8 cellular contexts compared by ENCODE assay signal in the genomic region with DNA sequence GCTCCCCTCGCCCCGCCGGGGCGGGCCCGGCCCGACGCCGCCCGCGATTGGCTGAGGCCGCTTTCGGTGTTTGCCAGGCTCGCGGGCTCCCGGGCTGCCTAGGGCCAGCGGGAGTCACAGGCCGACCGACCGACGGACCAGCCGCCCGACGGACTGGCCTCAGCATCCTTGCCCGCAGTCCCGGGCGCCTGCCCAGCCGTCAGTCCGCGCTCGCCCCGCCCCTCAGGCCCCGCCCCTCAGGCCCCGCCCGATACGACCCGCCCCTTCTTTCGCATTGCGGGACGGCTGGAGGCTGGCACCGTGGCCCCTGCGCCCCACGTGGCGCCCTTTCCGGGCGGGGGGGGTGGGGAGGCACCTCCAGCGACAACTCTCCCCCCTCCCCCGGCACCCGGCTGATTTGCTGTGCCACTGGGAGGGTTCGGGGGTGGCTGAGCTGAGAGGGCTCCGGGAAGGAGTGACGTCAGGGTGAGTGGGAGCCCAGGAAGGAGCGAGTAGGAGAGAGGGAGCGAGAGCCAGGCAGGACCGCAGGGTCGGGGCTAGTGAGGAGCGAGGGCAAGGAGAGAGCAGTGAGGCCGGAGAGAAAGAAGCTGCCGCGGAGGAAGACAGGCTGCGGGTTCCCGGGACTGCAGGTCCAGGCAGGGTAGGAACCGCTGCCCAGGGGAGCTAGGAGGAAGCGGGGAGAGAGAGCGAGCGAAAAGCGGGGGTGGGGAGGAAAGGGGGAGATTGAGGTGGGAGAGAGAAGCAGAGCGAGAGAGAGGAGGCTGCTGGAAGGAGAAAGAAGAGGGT. TPM values are rescaled to one million over a fixed set of nuclear protein-coding genes. Genes with fewer than 3 reads are reported as not detected.
DNase-seq lines count a peak whose midpoint lies in the region; FAIRE-seq and TF ChIP-seq lines count a peak whose summit lies in the region.

A gene with protein sequence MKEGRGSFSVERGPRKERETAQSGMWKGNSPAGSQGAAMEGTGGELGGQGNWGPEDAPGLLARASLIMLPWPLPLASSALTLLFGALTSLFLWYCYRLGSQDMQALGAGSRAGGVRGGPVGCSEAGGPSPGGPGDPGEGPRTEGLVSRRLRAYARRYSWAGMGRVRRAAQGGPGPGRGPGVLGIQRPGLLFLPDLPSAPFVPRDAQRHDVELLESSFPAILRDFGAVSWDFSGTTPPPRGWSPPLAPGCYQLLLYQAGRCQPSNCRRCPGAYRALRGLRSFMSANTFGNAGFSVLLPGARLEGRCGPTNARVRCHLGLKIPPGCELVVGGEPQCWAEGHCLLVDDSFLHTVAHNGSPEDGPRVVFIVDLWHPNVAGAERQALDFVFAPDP (plus strand): TSS at position 387 of the 786 bp plus-strand sequence. CDS start 484 bp downstream, outside the sequence.

- H3K27me3 ChIP-seq in HUES48 (ENCODE audit: control insufficient read depth, insufficient read depth, low read length) (no peaks in the 10 kb centered on the region), subcutaneous abdominal adipose tissue (ENCODE audit: control insufficient read depth in 5 of 5, insufficient read depth in 4 of 5, low read length in 5 of 5) (peaks cover 8 to 25% (median 19%) of the 10 kb centered on the region in 5 donors)

- H3K27ac Mint-ChIP-seq in neural crest cell (ENCODE audit: unreplicated experiment), result no peak within 1 kb of the TSS

- H3K36me3 Mint-ChIP-seq in neural crest cell (ENCODE audit: low read depth), result no peaks in the 10 kb centered on the region

- DNase-seq in NCI-H2081 (lab: John Stamatoyannopoulos, UW) (peak; percentile 60 to 74), NCI-H2081 treated with DMSO at 0.1 percent for 48 hours (lab: John Stamatoyannopoulos, UW) (no peak), RCC 7860 (ENCODE audit: low spot score) (peak; percentile 92), foreskin melanocyte (peak; percentile 46), neural crest cell (ENCODE audit: low read depth, low spot score) (peak; percentile 49)
- peak; percentile 58 to 77 (median 68) for DNase-seq in activated naive CD4-positive, alpha-beta T cell (lab: John Stamatoyannopoulos, UW)

- peaks cover 18% of the 10 kb centered on the region for H3K36me3 ChIP-seq in HUES48 (ENCODE audit: control insufficient read depth, insufficient read depth, low read length)
- H3K36me3 ChIP-seq in subcutaneous abdominal adipose tissue (ENCODE audit: control insufficient read depth in 5 of 5, insufficient read depth in 5 of 5, low read length in 5 of 5), result no peaks in the 10 kb centered on the region

- H3K4me3 Mint-ChIP-seq in neural crest cell, result peak within 1 kb of the TSS; percentile 78

- H3K27me3 Mint-ChIP-seq in neural crest cell (ENCODE audit: low read depth), result peaks cover 49% of the 10 kb centered on the region

- H3K4me1 Mint-ChIP-seq in neural crest cell, result peaks cover 16% of the 10 kb centered on the region

- H3K9me3 ChIP-seq in HUES48 (ENCODE audit: control insufficient read depth, insufficient read depth, low read length) (no peaks in the 10 kb centered on the region), subcutaneous abdominal adipose tissue (ENCODE audit: control insufficient read depth in 5 of 5, low read length in 5 of 5) (no peaks in the 10 kb centered on the region)

- H3K4me1 ChIP-seq in HUES48 (ENCODE audit: control insufficient read depth, insufficient read depth, low read length) (peaks cover 13% of the 10 kb centered on the region), subcutaneous abdominal adipose tissue (ENCODE audit: control insufficient read depth in 5 of 5, insufficient read depth in 5 of 5, low read length in 5 of 5) (peaks cover 0 to 17% (median 11%) of the 10 kb centered on the region in 5 donors)

- no peak for FAIRE-seq in RCC 7860 (lab: Jason Lieb, UNC)

- no peaks in the 10 kb centered on the region for H3K9me3 Mint-ChIP-seq in neural crest cell

- H3K9ac ChIP-seq in HUES48 (ENCODE audit: low read depth, low read length) (peak within 1 kb of the TSS; percentile 70), subcutaneous abdominal adipose tissue (ENCODE audit: low read length in 5 of 5) (no peak within 1 kb of the TSS)

- H3K27ac ChIP-seq in HUES48 (ENCODE audit: low read depth, low read length), result peak within 1 kb of the TSS; percentile 89
- no peak within 1 kb of the TSS for H3K27ac ChIP-seq in subcutaneous abdominal adipose tissue (ENCODE audit: low read depth, low read length)

- no peak for TF ChIP-seq CTCF in neural crest cell (conservative IDR thresholded peaks at IDR 0.05)

- H3K4me3 ChIP-seq in HUES48 (ENCODE audit: low read depth, low read length) (peak within 1 kb of the TSS; percentile 85), subcutaneous abdominal adipose tissue (ENCODE audit: low read depth in 1 of 5, low read length in 5 of 5) (peak within 1 kb of the TSS; percentile 50 to 62 (median 56))

RNA-seq across cellular contexts. Expression of the gene that starts here (rescaled TPM):
- 2.5 and 2.8 TPM in 2 replicates for total RNA-seq in neural crest cell
